18 cellular contexts compared by ENCODE assay signal in the genomic region with DNA sequence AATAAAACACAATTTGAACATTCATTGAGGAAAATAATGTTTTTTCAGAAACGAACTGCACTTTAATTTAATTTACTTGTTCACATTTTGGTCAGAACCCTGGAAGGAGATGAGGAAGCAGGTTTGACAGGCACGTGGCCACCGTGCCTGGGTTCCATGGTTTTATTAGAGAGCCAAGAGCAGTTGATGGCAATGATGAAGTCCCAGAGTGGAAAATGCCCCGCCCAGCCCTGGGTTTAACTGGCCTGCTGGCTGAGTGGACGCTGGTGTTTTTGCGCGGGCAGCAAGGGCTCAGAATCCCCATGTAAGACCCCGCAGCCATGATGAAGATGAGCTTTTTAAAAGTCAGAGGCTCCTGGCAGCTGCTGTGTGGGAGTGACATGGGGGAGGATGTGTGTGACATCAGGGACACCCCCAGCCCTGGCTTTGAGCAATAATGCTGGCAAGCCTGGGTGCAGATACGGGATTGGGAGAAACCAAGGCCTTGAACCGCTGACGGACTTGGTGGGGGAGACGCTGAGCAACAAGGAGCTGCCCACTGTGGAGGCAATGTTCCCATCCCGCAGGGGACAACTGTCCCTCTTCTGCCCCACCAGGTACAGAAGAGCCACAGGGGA.
"Had no signal": no experiment of that assay in that cellular context is flagged by ENCODE, and none has a peak within 500 bp of the region (broad histone marks: within the 10 kb centered on the region; RNA-seq: fewer than 3 reads in every experiment).

No MANE protein-coding gene starts in this region.

- DNase-seq: activated B cell treated with CpG ODN at 0.5 μM for 24 hours; activated CD4-positive, alpha-beta memory T cell treated with anti-CD3 and anti-CD28 coated beads, Interleukin-2, amount 10 ng/mL, durations not matched to agents 7 days and 5 days; activated CD4-positive, alpha-beta T cell treated with anti-CD3 and anti-CD28 coated beads for 4 hours; activated naive CD4-positive, alpha-beta T cell treated with Interleukin-2 at 50 U/mL for 16 hours; activated naive CD8-positive, alpha-beta T cell treated with anti-CD3 and anti-CD28 coated beads, Interleukin-2, amount 10 ng/mL, durations not matched to agents 7 days and 5 days; activated T-cell treated with anti-CD3 and anti-CD28 coated beads, Interleukin-2, amount 50 U/mL, for 1 hour; amygdala; body of pancreas; endodermal cell; foreskin melanocyte; glutamatergic neuron; hippocampal formation; stimulated activated naive CD4-positive, alpha-beta T cell; thyroid gland had no signal

- H3K27ac ChIP-seq: body of pancreas, left lung, thyroid gland had no signal

- H3K27ac Mint-ChIP-seq: activated B cell treated with CpG ODN at 0.5 μM for 24 hours; activated CD4-positive, alpha-beta memory T cell treated with anti-CD3 and anti-CD28 coated beads, Interleukin-2, amount 10 ng/mL, durations not matched to agents 7 days and 5 days; activated naive CD8-positive, alpha-beta T cell treated with anti-CD3 and anti-CD28 coated beads, Interleukin-2, amount 10 ng/mL, durations not matched to agents 7 days and 5 days; activated T-helper 2 cell treated with anti-CD3 and anti-CD28 coated beads, Interferon-gamma antibody, Interleukin-2, Interleukin-4, amounts not matched to agents 10 μg/mL and 5 μg/mL and 100 μg/mL, durations not matched to agents 14 hours and 24 hours and 36 hours; endodermal cell; mesothelial cell of epicardium; progenitor cell of endocrine pancreas had no signal

- H3K4me3 Mint-ChIP-seq: activated B cell treated with CpG ODN at 0.5 μM for 24 hours; activated CD4-positive, alpha-beta memory T cell treated with anti-CD3 and anti-CD28 coated beads, Interleukin-2, amount 10 ng/mL, durations not matched to agents 7 days and 5 days; activated naive CD8-positive, alpha-beta T cell treated with anti-CD3 and anti-CD28 coated beads, Interleukin-2, amount 10 ng/mL, durations not matched to agents 7 days and 5 days; endodermal cell; mesothelial cell of epicardium had no signal

- H3K27me3 Mint-ChIP-seq: activated B cell treated with CpG ODN at 0.5 μM for 24 hours had no signal

- H3K4me1 Mint-ChIP-seq: activated naive CD8-positive, alpha-beta T cell treated with anti-CD3 and anti-CD28 coated beads, Interleukin-2, amount 10 ng/mL, durations not matched to agents 7 days and 5 days; endodermal cell had no signal

- ATAC-seq: body of pancreas, left lung had no signal

- H3K4me3 ChIP-seq: body of pancreas, left lung, thyroid gland had no signal

- H3K9me3 Mint-ChIP-seq: activated B cell treated with CpG ODN at 0.5 μM for 24 hours had no signal

- H3K9me3 ChIP-seq: body of pancreas, left lung, thyroid gland had no signal

- H3K36me3 Mint-ChIP-seq: activated naive CD8-positive, alpha-beta T cell treated with anti-CD3 and anti-CD28 coated beads, Interleukin-2, amount 10 ng/mL, durations not matched to agents 7 days and 5 days; mesothelial cell of epicardium had no signal

- H3K27me3 ChIP-seq: body of pancreas, thyroid gland had no signal

- H3K36me3 ChIP-seq: left lung, thyroid gland had no signal
